In genomic region chr14:86124328-86124727, GRCh38 we compare ENCODE assay signal across 18 cellular contexts.
DNase-seq lines count a peak whose midpoint lies in the region; ATAC-seq and TF ChIP-seq lines count a peak whose summit lies in the region.
"Had no signal": no experiment of that assay in that cellular context is flagged by ENCODE, and none has a peak within 500 bp of the region (broad histone marks: within the 10 kb centered on the region; RNA-seq: fewer than 3 reads in every experiment).

No MANE protein-coding gene starts in this region.

- no peaks in the 10 kb centered on the region for H3K9me3 Mint-ChIP-seq in MCF 10A (ENCODE audit: unreplicated experiment)
- peaks cover 20% of the 10 kb centered on the region for H3K9me3 Mint-ChIP-seq in stimulated activated effector memory CD8-positive, alpha-beta T cell treated with anti-CD3 and anti-CD28 coated beads, Interleukin-12 subunit alpha, Interleukin-12 subunit beta, amount 100 ng/mL, for 72 hours

- WGBS in mammary epithelial cell (ENCODE audit: low coverage, missing lambda C conversion rate), result 48% methylated on average over 4 of the region's 4 CpGs

- CTCF ChIA-PET in MCF 10A (lab: Yijun Ruan, JAX), result interaction anchor here (0.6 kb wide), 3 partner anchors 494 to 634 kb away, joined by 3 to 5 read pairs (median 5); no protein-coding TSS in a partner anchor
- CTCF ChIA-PET in mammary epithelial cell (lab: Charles Lee; ENCODE audit: low non-redundant PET), result no interaction called here

- POLR2A ChIA-PET in MCF 10A (lab: Yijun Ruan, JAX), result interaction anchor here (1.0 kb wide), 1 partner anchor 21 kb away, joined by 3 read pairs; no protein-coding TSS in a partner anchor

- peaks cover 6% of the 10 kb centered on the region for H3K4me1 Mint-ChIP-seq in MCF 10A (ENCODE audit: insufficient read depth, unreplicated experiment)
- peaks cover 6% of the 10 kb centered on the region for H3K4me1 Mint-ChIP-seq in stimulated activated effector memory CD8-positive, alpha-beta T cell treated with anti-CD3 and anti-CD28 coated beads, Interleukin-12 subunit alpha, Interleukin-12 subunit beta, amount 100 ng/mL, for 72 hours

- no peak overlapping the region for H2AFZ ChIP-seq in mammary epithelial cell (ENCODE audit: low read depth, low read length)
- peak overlapping the region; percentile 72 for H2AFZ ChIP-seq in Karpas-422 (ENCODE audit: low read length)
- peak overlapping the region; percentile 35; the same call in 1 of the 2 replicates for H2AFZ ChIP-seq in OCI-LY3 (ENCODE audit: low read depth, low read length)
- H2AFZ ChIP-seq: GM23248 had no signal

- peaks cover 6% of the 10 kb centered on the region for H3K9me2 ChIP-seq in Karpas-422 (replicated peaks; ENCODE audit: insufficient read depth, low read length)

- no peak overlapping the region for H3K4me2 ChIP-seq in mammary epithelial cell (ENCODE audit: insufficient read depth, low read depth, low read length)
- peak overlapping the region; percentile 33 for H3K4me2 ChIP-seq in Karpas-422 (ENCODE audit: low read depth, low read length, poor library complexity, severe bottlenecking)
- H3K4me2 ChIP-seq in OCI-LY3 (ENCODE audit: low read length), result peak overlapping the region; percentile 16
- H3K4me2 ChIP-seq: KMS-11 had no signal

- peak overlapping the region; percentile 5 for H3K4me3 Mint-ChIP-seq in MCF 10A (ENCODE audit: unreplicated experiment)
- no peak overlapping the region for H3K4me3 Mint-ChIP-seq in stimulated activated effector memory CD8-positive, alpha-beta T cell treated with anti-CD3 and anti-CD28 coated beads, Interleukin-12 subunit alpha, Interleukin-12 subunit beta, amount 100 ng/mL, for 72 hours
- H3K4me3 Mint-ChIP-seq: T-helper 2 cell treated with Interferon-gamma antibody and Interleukin-4, amounts not matched to agents 5 μg/mL and 100 μg/mL, for 36 hours had no signal

- dilution Hi-C loops in mammary epithelial cell (cut with HindIII; ENCODE audit: low sequenced_read_pairs), result no loop called here

- intact Hi-C loops in MCF 10A (cut with micrococcal nuclease) (no loop called here), mammary epithelial cell (cut with micrococcal nuclease) (no loop called here)

- H3K27ac ChIP-seq in mammary epithelial cell (ENCODE audit: insufficient read depth, low read depth, low read length) (no peak overlapping the region), Karpas-422 (ENCODE audit: low read length) (no peak overlapping the region), OCI-LY3 (ENCODE audit: low read length) (no peak overlapping the region)
- H3K27ac ChIP-seq: GM23248, KMS-11 had no signal

- H3K27me3 ChIP-seq in mammary epithelial cell (ENCODE audit: insufficient read depth, low read length) (no peaks in the 10 kb centered on the region), Karpas-422 (ENCODE audit: low read length) (no peaks in the 10 kb centered on the region), OCI-LY3 (ENCODE audit: low read depth, low read length) (no peaks in the 10 kb centered on the region)

- no peaks in the 10 kb centered on the region for H3K79me2 ChIP-seq in mammary epithelial cell (ENCODE audit: insufficient read depth, low read length)
- H3K79me2 ChIP-seq in Karpas-422 (ENCODE audit: low read length), result no peaks in the 10 kb centered on the region
- no peaks in the 10 kb centered on the region for H3K79me2 ChIP-seq in OCI-LY3 (ENCODE audit: low read length)

- ATAC-seq in stimulated activated effector memory CD8-positive, alpha-beta T cell treated with anti-CD3 and anti-CD28 coated beads, Interleukin-12 subunit alpha, Interleukin-12 subunit beta, amount 100 ng/mL, for 72 hours, result peak; percentile 65

- BruUV-seq in MCF 10A (replicated peaks; lab: Mats Ljungman, UMichigan), result no TSS peak
- BruUV-seq in mammary epithelial cell (replicated peaks; lab: Mats Ljungman, UMichigan), result no TSS peak

- no peaks in the 10 kb centered on the region for H3K27me3 Mint-ChIP-seq in MCF 10A (ENCODE audit: insufficient read depth, unreplicated experiment)

- no peaks in the 10 kb centered on the region for H3K36me3 Mint-ChIP-seq in MCF 10A (ENCODE audit: insufficient read depth, unreplicated experiment)
- no peaks in the 10 kb centered on the region for H3K36me3 Mint-ChIP-seq in stimulated activated effector memory CD8-positive, alpha-beta T cell treated with anti-CD3 and anti-CD28 coated beads, Interleukin-12 subunit alpha, Interleukin-12 subunit beta, amount 100 ng/mL, for 72 hours

- no peak overlapping the region for H3K9ac ChIP-seq in mammary epithelial cell (ENCODE audit: insufficient read depth, low read length)
- H3K9ac ChIP-seq in Karpas-422 (ENCODE audit: low read length), result no peak overlapping the region
- H3K9ac ChIP-seq in OCI-LY3 (ENCODE audit: low read length), result no peak overlapping the region
- H3K9ac ChIP-seq: GM23248, KMS-11 had no signal

- DNase-seq in MCF 10A (ENCODE audit: unreplicated experiment) (no peak), mammary epithelial cell (no peak), Karpas-422 (peak; percentile 43), NCI-H2196 (lab: John Stamatoyannopoulos, UW; ENCODE audit: unreplicated experiment) (no peak), T1000 (lab: John Stamatoyannopoulos, UW) (no peak)
- DNase-seq in stimulated activated effector memory CD8-positive, alpha-beta T cell treated with anti-CD3 and anti-CD28 coated beads, Interleukin-12 subunit alpha, Interleukin-12 subunit beta, amount 100 ng/mL, for 72 hours (ENCODE audit: low spot score in 2 of 2), result no peak
- DNase-seq: C1 segment of cervical spinal cord, DMS79 treated with DMSO at 0.1 percent for 48 hours, GM23248, HCEC 1CT, NCI-H1105 treated with DMSO at 0.1 percent for 48 hours, NCI-H1694, NCI-H2081 treated with DMSO at 0.1 percent for 48 hours, NCI-H748 treated with DMSO at 0.1 percent for 48 hours, Right ventricle myocardium superior had no signal

- H4K20me1 ChIP-seq in mammary epithelial cell (ENCODE audit: insufficient read depth, low read length) (no peaks in the 10 kb centered on the region), Karpas-422 (ENCODE audit: insufficient read depth, low read depth, low read length) (no peaks in the 10 kb centered on the region), OCI-LY3 (ENCODE audit: insufficient read depth, low read length) (no peaks in the 10 kb centered on the region)

- H3K9me3 ChIP-seq in mammary epithelial cell (replicated peaks; ENCODE audit: insufficient read depth, low read length), result no peaks in the 10 kb centered on the region
- no peaks in the 10 kb centered on the region for H3K9me3 ChIP-seq in Karpas-422 (ENCODE audit: low read length)
- no peaks in the 10 kb centered on the region for H3K9me3 ChIP-seq in OCI-LY3 (ENCODE audit: insufficient read depth, low read length)

- H3K4me1 ChIP-seq in mammary epithelial cell (ENCODE audit: insufficient read depth, low read length) (no peaks in the 10 kb centered on the region), Karpas-422 (ENCODE audit: low read length) (peaks cover 5% of the 10 kb centered on the region; the same call in 1 of the 2 replicates), OCI-LY3 (ENCODE audit: low read length) (peaks cover 10% of the 10 kb centered on the region)

- H3K4me3 ChIP-seq in mammary epithelial cell (replicated peaks in 1 of 3; ENCODE audit: insufficient read depth in 1 of 3, low read depth in 2 of 3, low read length in 3 of 3) (no peak overlapping the region), Karpas-422 (ENCODE audit: low read length) (peak overlapping the region; percentile 17; the same call in 1 of the 2 replicates), OCI-LY3 (ENCODE audit: low read length) (no peak overlapping the region; the same call in 1 of the 2 replicates)
- H3K4me3 ChIP-seq: GM23248 had no signal

- H3K27ac Mint-ChIP-seq in MCF 10A (ENCODE audit: low read depth, unreplicated experiment), result no peak overlapping the region
- H3K27ac Mint-ChIP-seq in stimulated activated effector memory CD8-positive, alpha-beta T cell treated with anti-CD3 and anti-CD28 coated beads, Interleukin-12 subunit alpha, Interleukin-12 subunit beta, amount 100 ng/mL, for 72 hours, result no peak overlapping the region
- H3K27ac Mint-ChIP-seq: T-helper 2 cell treated with Interferon-gamma antibody and Interleukin-4, amounts not matched to agents 5 μg/mL and 100 μg/mL, for 36 hours had no signal

- in situ Hi-C loops in mammary epithelial cell (cut with MboI; ENCODE audit: low sequenced_read_pairs in 2 of 2), result no loop called here

- H3K36me3 ChIP-seq in mammary epithelial cell (ENCODE audit: insufficient read depth, low read length), result no peaks in the 10 kb centered on the region
- no peaks in the 10 kb centered on the region for H3K36me3 ChIP-seq in Karpas-422 (ENCODE audit: insufficient read depth, low read length)
- H3K36me3 ChIP-seq in OCI-LY3 (replicated peaks; ENCODE audit: low read depth, low read length), result no peaks in the 10 kb centered on the region

- TF ChIP-seq CTCF in MCF 10A (IDR thresholded peaks at IDR 0.05; ENCODE audit: unreplicated experiment) (no peak), mammary epithelial cell (conservative IDR thresholded peaks at IDR 0.05 in 1 of 2, IDR thresholded peaks at IDR 0.05 in 1 of 2; ENCODE audit: extremely low read depth in 1 of 2, insufficient read depth in 1 of 2, low read depth in 1 of 2, low read length in 2 of 2) (no peak), OCI-LY3 (IDR thresholded peaks at IDR 0.05; ENCODE audit: low read depth, low read length) (no peak)
